13 cellular contexts compared by ENCODE assay signal in the genomic region with DNA sequence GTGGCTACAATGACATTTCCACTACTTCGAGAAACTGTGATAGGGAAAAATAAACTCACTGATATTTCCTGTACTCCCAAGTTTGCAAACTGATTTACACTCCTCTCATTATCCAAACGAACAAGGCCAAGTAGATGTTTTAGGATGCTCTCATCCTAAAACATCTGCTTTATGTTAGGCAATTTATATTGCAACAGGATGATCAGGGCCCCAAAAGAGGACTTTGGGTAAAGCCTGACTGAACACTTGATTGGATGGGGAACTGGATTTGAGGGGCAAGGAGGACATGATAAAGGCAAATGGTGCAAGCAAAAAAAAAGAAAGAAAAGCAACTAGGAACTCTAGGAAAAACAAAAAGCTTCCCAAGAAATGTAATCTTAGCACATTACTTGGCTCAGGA. TPM values are rescaled to one million over a fixed set of nuclear protein-coding genes. Genes with fewer than 3 reads are reported as not detected.
DNase-seq lines count a peak whose midpoint lies in the region; ATAC-seq and TF ChIP-seq lines count a peak whose summit lies in the region.
"Had no signal": no experiment of that assay in that cellular context is flagged by ENCODE, and none has a peak within 500 bp of the region (broad histone marks: within the 10 kb centered on the region; RNA-seq: fewer than 3 reads in every experiment).

No MANE protein-coding gene starts in this region.

- H3K4me1 ChIP-seq in CD4-positive, alpha-beta memory T cell (ENCODE audit: insufficient read depth, low read length): peaks cover 12% of the 10 kb centered on the region
- peaks cover 22% of the 10 kb centered on the region for H3K4me1 ChIP-seq in adipocyte (ENCODE audit: control insufficient read depth, insufficient read depth, low read length)
- peaks cover 0 to 4% of the 10 kb centered on the region in 2 donors for H3K4me1 ChIP-seq in naive thymus-derived CD4-positive, alpha-beta T cell (ENCODE audit: control insufficient read depth in 2 of 2, insufficient read depth in 2 of 2, low read length in 2 of 2)

- H3K4me3 ChIP-seq in AG10803 (ENCODE audit: low read length) (no peak overlapping the region), adipocyte (ENCODE audit: low read length) (no peak overlapping the region)
- H3K4me3 ChIP-seq in CD4-positive, alpha-beta memory T cell (ENCODE audit: low read length in 2 of 2): no peak overlapping the region
- H3K4me3 ChIP-seq in naive thymus-derived CD4-positive, alpha-beta T cell (ENCODE audit: low read length): no peak overlapping the region
- H3K4me3 ChIP-seq: SJSA1 had no signal

- peaks cover under 1% of the 10 kb centered on the region for H3K27me3 ChIP-seq in CD4-positive, alpha-beta memory T cell (ENCODE audit: insufficient read depth, low read length)
- peaks cover 19% of the 10 kb centered on the region for H3K27me3 ChIP-seq in adipocyte (replicated peaks; ENCODE audit: control insufficient read depth, insufficient read depth, low read length)
- peaks cover 0 to 11% of the 10 kb centered on the region in 2 donors for H3K27me3 ChIP-seq in naive thymus-derived CD4-positive, alpha-beta T cell (ENCODE audit: control insufficient read depth in 2 of 2, insufficient read depth in 2 of 2, low read length in 2 of 2)

- no peaks in the 10 kb centered on the region for H3K9me3 Mint-ChIP-seq in CD4-positive, alpha-beta memory T cell
- H3K9me3 Mint-ChIP-seq in naive thymus-derived CD4-positive, alpha-beta T cell: peaks cover 0 to 2% (median 0%) of the 10 kb centered on the region in 11 donors
- H3K9me3 Mint-ChIP-seq: dendritic cell treated with granulocyte-macrophage colony-stimulating factor and Interleukin-4, amounts not matched to agents 40 ng/mL and 50 ng/mL, for 4 days had no signal

- POLR2A ChIA-PET in CD4-positive, alpha-beta memory T cell (lab: Charles Lee; ENCODE audit: partially characterized antibody): no interaction called here
- POLR2A ChIA-PET in naive thymus-derived CD4-positive, alpha-beta T cell (lab: Charles Lee): no interaction called here

- H3K9me3 ChIP-seq in CD4-positive, alpha-beta memory T cell (ENCODE audit: control insufficient read depth in 1 of 2, low read length in 2 of 2): no peaks in the 10 kb centered on the region
- no peaks in the 10 kb centered on the region for H3K9me3 ChIP-seq in adipocyte (ENCODE audit: control insufficient read depth, low read length)
- no peaks in the 10 kb centered on the region for H3K9me3 ChIP-seq in naive thymus-derived CD4-positive, alpha-beta T cell (ENCODE audit: control insufficient read depth in 2 of 3, low read length in 3 of 3)

- ATAC-seq in naive thymus-derived CD4-positive, alpha-beta T cell: no peak
- ATAC-seq in HG02840 (IDR thresholded peaks at IDR 0.05; ENCODE audit: low FRiP score, unreplicated experiment) (no peak), GM19467 (IDR thresholded peaks at IDR 0.05; ENCODE audit: unreplicated experiment) (no peak)

- H3K9ac ChIP-seq in adipocyte (ENCODE audit: low read length): no peak overlapping the region

- peaks cover 0 to 23% (median 4%) of the 10 kb centered on the region in 4 donors for H3K4me1 Mint-ChIP-seq in CD4-positive, alpha-beta memory T cell
- H3K4me1 Mint-ChIP-seq in naive thymus-derived CD4-positive, alpha-beta T cell: peaks cover 2 to 9% (median 7%) of the 10 kb centered on the region in 7 donors

- no peak for TF ChIP-seq CTCF in AG10803 (conservative IDR thresholded peaks at IDR 0.05; ENCODE audit: low read length)

- H3K27ac ChIP-seq in CD4-positive, alpha-beta memory T cell (ENCODE audit: low read depth, low read length): no peak overlapping the region
- no peak overlapping the region for H3K27ac ChIP-seq in naive thymus-derived CD4-positive, alpha-beta T cell (ENCODE audit: low read depth, low read length)
- H3K27ac ChIP-seq: SJSA1 had no signal

- CTCF ChIA-PET in CD4-positive, alpha-beta memory T cell (lab: Charles Lee; ENCODE audit: partially characterized antibody): no interaction called here
- CTCF ChIA-PET in naive thymus-derived CD4-positive, alpha-beta T cell (lab: Charles Lee): no interaction called here

- DNase-seq in AG10803 (ENCODE audit: low read depth) (peak; percentile 37), adipocyte (ENCODE audit: low read depth) (peak; percentile 33), NCI-H2029 (lab: John Stamatoyannopoulos, UW) (no peak), kidney glomerular epithelial cell (lab: John Stamatoyannopoulos, UW) (no peak)
- DNase-seq in CD4-positive, alpha-beta memory T cell: no peak
- DNase-seq in naive thymus-derived CD4-positive, alpha-beta T cell: no peak
- DNase-seq: Karpas-422; NCI-H2107; NK-92 treated with Interleukin-12 subunit alpha and Interleukin-12 subunit beta, amount 100 ng/mL, for 24 hours had no signal

- peaks cover 15 to 16% of the 10 kb centered on the region in 2 donors for H3K36me3 Mint-ChIP-seq in CD4-positive, alpha-beta memory T cell
- H3K36me3 Mint-ChIP-seq in naive thymus-derived CD4-positive, alpha-beta T cell: peaks cover 0 to 16% (median 6%) of the 10 kb centered on the region in 5 donors

- H3K36me3 ChIP-seq in CD4-positive, alpha-beta memory T cell (ENCODE audit: insufficient read depth, low read length): peaks cover 6% of the 10 kb centered on the region
- peaks cover 2% of the 10 kb centered on the region for H3K36me3 ChIP-seq in adipocyte (ENCODE audit: control insufficient read depth, insufficient read depth, low read length, severe bottlenecking)
- peaks cover 0 to 13% (median 0%) of the 10 kb centered on the region in 3 experiments for H3K36me3 ChIP-seq in naive thymus-derived CD4-positive, alpha-beta T cell (ENCODE audit: control insufficient read depth in 2 of 3, insufficient read depth in 3 of 3, low read length in 3 of 3)

- H3K27me3 Mint-ChIP-seq in CD4-positive, alpha-beta memory T cell: peaks cover 0 to 2% of the 10 kb centered on the region in 2 donors
- H3K27me3 Mint-ChIP-seq in naive thymus-derived CD4-positive, alpha-beta T cell: peaks cover 0 to 32% (median 0%) of the 10 kb centered on the region in 5 donors

- H3K4me3 Mint-ChIP-seq in CD4-positive, alpha-beta memory T cell: peak overlapping the region; percentile 5 to 62 (median 38)
- peak overlapping the region; percentile 17 to 97 (median 53) for H3K4me3 Mint-ChIP-seq in naive thymus-derived CD4-positive, alpha-beta T cell

- H3K27ac Mint-ChIP-seq in CD4-positive, alpha-beta memory T cell: peak overlapping the region in 6 of 7 donors; percentile 29 to 85 (median 42)
- peak overlapping the region in 4 of 9 donors; percentile 14 to 60 (median 34) for H3K27ac Mint-ChIP-seq in naive thymus-derived CD4-positive, alpha-beta T cell
- H3K27ac Mint-ChIP-seq: dendritic cell treated with granulocyte-macrophage colony-stimulating factor and Interleukin-4, amounts not matched to agents 40 ng/mL and 50 ng/mL, for 4 days had no signal

- intact Hi-C loops in CD4-positive, alpha-beta memory T cell (cut with micrococcal nuclease): loop anchor here (2.0 kb wide), 2 partner anchors 39 to 47 kb away; partner anchors contain the start of genes ILKAP and PER2
- intact Hi-C loops in naive thymus-derived CD4-positive, alpha-beta T cell (cut with micrococcal nuclease): loop anchor here in 1 of 2 donors (2.0 kb wide), 1 partner anchor 15 kb away; no protein-coding TSS in a partner anchor

RNA-seq across cellular contexts. Expression of gene HES6, which starts 2.1 kb away (rescaled TPM):
- 1 to 10 TPM in 1 of 2 experiments, under 1 TPM in 1; 0.67 to 2.1 TPM for total RNA-seq in CD4-positive, alpha-beta memory T cell
- 1 to 10 TPM in 1 of 2 donors, under 1 TPM in 1; 0.99 to 4.9 TPM for polyA plus RNA-seq in CD4-positive, alpha-beta memory T cell
- 1 to 10 TPM in 4 of 5 experiments, under 1 TPM in 1; 0.73 to 2.7 (median 2.4) TPM for total RNA-seq in naive thymus-derived CD4-positive, alpha-beta T cell
- 1 to 10 TPM in 1 of 2 donors, under 1 TPM in 1; 0.61 to 1.3 TPM for polyA plus RNA-seq in naive thymus-derived CD4-positive, alpha-beta T cell

RNA-seq across cellular contexts. Expression of gene ILKAP, which starts 38.5 kb away (rescaled TPM):
- 10 to 100 TPM; 78.2 to 87.8 TPM for total RNA-seq in CD4-positive, alpha-beta memory T cell
- polyA plus RNA-seq in CD4-positive, alpha-beta memory T cell: 10 to 100 TPM; 44.4 to 48.3 TPM
- total RNA-seq in naive thymus-derived CD4-positive, alpha-beta T cell: 100 to 1,000 TPM in 2 of 5 experiments, 10 to 100 TPM in 3; 68.1 to 126 (median 90.9) TPM
- polyA plus RNA-seq in naive thymus-derived CD4-positive, alpha-beta T cell: 10 to 100 TPM; 40.6 to 48.1 TPM

RNA-seq across cellular contexts. Expression of gene PER2, which starts 46.4 kb away (rescaled TPM):
- total RNA-seq in CD4-positive, alpha-beta memory T cell: 10 to 100 TPM; 11.5 to 13.4 TPM
- 1 to 10 TPM in 1 of 2 donors, under 1 TPM in 1; 0.42 to 5.3 TPM for polyA plus RNA-seq in CD4-positive, alpha-beta memory T cell
- total RNA-seq in naive thymus-derived CD4-positive, alpha-beta T cell: 10 to 100 TPM; 13.5 to 28.6 (median 14.3) TPM
- 10 to 100 TPM in 1 of 2 donors, 1 to 10 TPM in 1; 7.0 to 10.1 TPM for polyA plus RNA-seq in naive thymus-derived CD4-positive, alpha-beta T cell

Comparison
In these comparisons a context has a peak if more than half of its experiments do, and no peak if none do; other contexts are left out.
1. DNase-seq: peak in AG10803 (single experiment) and adipocyte (single experiment); none in CD4-positive, alpha-beta memory T cell (0 of 5), naive thymus-derived CD4-positive, alpha-beta T cell (0 of 9), NCI-H2029 (single experiment) and kidney glomerular epithelial cell (single experiment).